Comparison of ENCODE assay signal across 23 cellular contexts in genomic region chr15:56839099-56839498, GRCh38.
DNase-seq lines count a peak whose midpoint lies in the region; ATAC-seq, FAIRE-seq and TF ChIP-seq lines count a peak whose summit lies in the region.
"Had no signal": no experiment of that assay in that cellular context is flagged by ENCODE, and none has a peak within 500 bp of the region (broad histone marks: within the 10 kb centered on the region; RNA-seq: fewer than 3 reads in every experiment).

No MANE protein-coding gene starts in this region.

- FAIRE-seq in K562 (lab: Jason Lieb, UNC), result no peak
- FAIRE-seq: G401.6, HTR-8/SVneo had no signal

- no peak for TF ChIP-seq CTCF in DOHH2 (IDR thresholded peaks at IDR 0.05; ENCODE audit: low read depth, low read length, poor library complexity, severe bottlenecking)
- TF ChIP-seq CTCF in OCI-LY7 (conservative IDR thresholded peaks at IDR 0.05; ENCODE audit: low read length), result no peak
- no peak for TF ChIP-seq CTCF in K562 (IDR thresholded peaks at IDR 0.05 in 2 of 3, conservative IDR thresholded peaks at IDR 0.05 in 1 of 3; ENCODE audit: insufficient read depth in 2 of 3, low read depth in 1 of 3, low read length in 3 of 3)
- no peak for TF ChIP-seq CTCF in Peyer's patch (IDR thresholded peaks at IDR 0.05)
- no peak for TF ChIP-seq CTCF in prostate gland (IDR thresholded peaks at IDR 0.05)

- DNase-seq in Jurkat, Clone E6-1 (ENCODE audit: low read depth, low spot score), result peak; percentile 60
- no peak for DNase-seq in OCI-LY7 (ENCODE audit: low spot score)
- no peak for DNase-seq in K562 (ENCODE audit: extremely low read depth in 1 of 4, low spot score in 3 of 4)
- no peak for DNase-seq in Peyer's patch
- DNase-seq in prostate gland (ENCODE audit: low spot score), result no peak
- DNase-seq: ACHN; Caco-2; CD4-positive, alpha-beta memory T cell; DMS 273 treated with DMSO at 0.1 percent for 48 hours; H7; Kasumi-1; NCI-H1417; NCI-H1694 treated with DMSO at 0.1 percent for 48 hours; NCI-H446; NCI-H526; SJCRH30; T-cell had no signal

- no peak overlapping the region for H3K9ac ChIP-seq in K562 (ENCODE audit: insufficient read depth in 1 of 2, low read depth in 2 of 2, low read length in 2 of 2)
- H3K9ac ChIP-seq: BLaER1 treated with 17β-estradiol and CSF1 and Interleukin-3, amounts not matched to agents 10 nM and 100 nM had no signal

- H3K27me3 ChIP-seq in DOHH2 (ENCODE audit: control insufficient read depth, low read length) (no peaks in the 10 kb centered on the region), K562 (ENCODE audit: control insufficient read depth in 2 of 2, insufficient read depth in 2 of 2, low read length in 2 of 2) (peaks cover 0 to 4% of the 10 kb centered on the region in 2 experiments; a peak in 1 of 5 replicates), Peyer's patch (no peaks in the 10 kb centered on the region), prostate gland (replicated peaks; ENCODE audit: insufficient read depth) (no peaks in the 10 kb centered on the region)
- H3K27me3 ChIP-seq: BLaER1 treated with 17β-estradiol and CSF1 and Interleukin-3, amounts not matched to agents 10 nM and 100 nM; SJCRH30 had no signal

- H3K79me2 ChIP-seq in DOHH2 (ENCODE audit: control insufficient read depth, low read length), result no peaks in the 10 kb centered on the region
- no peaks in the 10 kb centered on the region for H3K79me2 ChIP-seq in OCI-LY7 (ENCODE audit: insufficient read depth, low read depth, low read length)
- H3K79me2 ChIP-seq in K562 (ENCODE audit: control insufficient read depth, insufficient read depth, low read length), result no peaks in the 10 kb centered on the region

- H2AFZ ChIP-seq in OCI-LY7 (ENCODE audit: low read length), result peak overlapping the region; percentile 40; the same call in 1 of the 2 replicates
- no peak overlapping the region for H2AFZ ChIP-seq in K562 (ENCODE audit: low read depth, low read length)

- H4K20me1 ChIP-seq in DOHH2 (ENCODE audit: control insufficient read depth, insufficient read depth, low read depth, low read length), result no peaks in the 10 kb centered on the region
- no peaks in the 10 kb centered on the region for H4K20me1 ChIP-seq in OCI-LY7 (ENCODE audit: insufficient read depth, low read length)
- no peaks in the 10 kb centered on the region for H4K20me1 ChIP-seq in K562 (replicated peaks; ENCODE audit: control insufficient read depth, insufficient read depth, low read length)
- H4K20me1 ChIP-seq: BLaER1 treated with 17β-estradiol and CSF1 and Interleukin-3, amounts not matched to agents 10 nM and 100 nM had no signal

- TF ChIP-seq POLR2A in K562 (conservative IDR thresholded peaks at IDR 0.05) (no peak), Peyer's patch (IDR thresholded peaks at IDR 0.05) (no peak), prostate gland (IDR thresholded peaks at IDR 0.05) (no peak)

- no peak for TF ChIP-seq EP300 in K562 (IDR thresholded peaks at IDR 0.05; ENCODE audit: low read length)

- no peak for ATAC-seq in K562
- ATAC-seq in HG03354 (IDR thresholded peaks at IDR 0.05; ENCODE audit: poor library complexity, severe bottlenecking, unreplicated experiment), result no peak
- ATAC-seq: Panc1, T-cell had no signal

- H3K9me2 ChIP-seq in DOHH2 (replicated peaks; ENCODE audit: control insufficient read depth, low read length) (no peaks in the 10 kb centered on the region), OCI-LY7 (ENCODE audit: insufficient read depth, low read length) (no peaks in the 10 kb centered on the region)

- H3K4me3 ChIP-seq in DOHH2 (ENCODE audit: low read length) (no peak overlapping the region), OCI-LY7 (ENCODE audit: low read depth, low read length, poor library complexity, severe bottlenecking) (no peak overlapping the region), K562 (no peak overlapping the region), Peyer's patch (no peak overlapping the region), prostate gland (no peak overlapping the region)
- no peak overlapping the region for H3K4me3 ChIP-seq in Jurkat, Clone E6-1 (ENCODE audit: low read length)
- H3K4me3 ChIP-seq: BLaER1 treated with 17β-estradiol and CSF1 and Interleukin-3, amounts not matched to agents 10 nM and 100 nM; SJCRH30 had no signal

- WGBS in K562 (ENCODE audit: insufficient coverage, low coverage, missing lambda C conversion rate), result 14% methylated on average over 5 of the region's 5 CpGs
- WGBS in prostate gland, result 74% methylated on average over 5 of the region's 5 CpGs

- CTCF ChIA-PET in OCI-LY7 (lab: Charles Lee; ENCODE audit: unreplicated experiment) (no interaction called here), K562 (lab: Yijun Ruan, JAX; ENCODE audit: low intra/inter-chr PET ratio) (no interaction called here)

- peak overlapping the region; percentile 88 for H3K27ac ChIP-seq in DOHH2 (ENCODE audit: low read depth, low read length)
- H3K27ac ChIP-seq in OCI-LY7 (ENCODE audit: low read depth, low read length, poor library complexity, severe bottlenecking), result no peak overlapping the region
- H3K27ac ChIP-seq in K562 (ENCODE audit: extremely low read depth, low read depth, low read length), result no peak overlapping the region
- no peak overlapping the region for H3K27ac ChIP-seq in Peyer's patch
- no peak overlapping the region for H3K27ac ChIP-seq in prostate gland
- H3K27ac ChIP-seq: BLaER1 treated with 17β-estradiol and CSF1 and Interleukin-3, amounts not matched to agents 10 nM and 100 nM; SJCRH30 had no signal

- H3K36me3 ChIP-seq in DOHH2 (ENCODE audit: control insufficient read depth, low read length) (peaks cover 8% of the 10 kb centered on the region), OCI-LY7 (ENCODE audit: insufficient read depth, low read length) (no peaks in the 10 kb centered on the region), K562 (ENCODE audit: control insufficient read depth, insufficient read depth, low read length) (no peaks in the 10 kb centered on the region), Peyer's patch (no peaks in the 10 kb centered on the region), prostate gland (no peaks in the 10 kb centered on the region)
- H3K36me3 ChIP-seq: BLaER1 treated with 17β-estradiol and CSF1 and Interleukin-3, amounts not matched to agents 10 nM and 100 nM; SJCRH30 had no signal

- POLR2A ChIA-PET in OCI-LY7 (lab: Charles Lee), result interaction anchor here (0.7 to 1.4 kb wide), 3 partner anchors 14 to 54 kb away, joined by 3 to 4 read pairs (median 3); no protein-coding TSS in a partner anchor
- POLR2A ChIA-PET in K562 (lab: Yijun Ruan, JAX), result no interaction called here

- H3F3A ChIP-seq in DOHH2 (ENCODE audit: control insufficient read depth, insufficient read depth), result peaks cover 15% of the 10 kb centered on the region

- BruUV-seq in OCI-LY7 (replicated peaks; lab: Mats Ljungman, UMichigan) (no TSS peak), K562 (replicated peaks; lab: Mats Ljungman, UMichigan) (no TSS peak)

- H3K4me1 ChIP-seq in DOHH2 (ENCODE audit: control insufficient read depth, low read length), result peaks cover 73% of the 10 kb centered on the region
- peaks cover 17% of the 10 kb centered on the region for H3K4me1 ChIP-seq in OCI-LY7 (ENCODE audit: insufficient read depth, low read length, poor library complexity, severe bottlenecking)
- H3K4me1 ChIP-seq in K562 (replicated peaks in 1 of 2; ENCODE audit: control insufficient read depth in 2 of 2, insufficient read depth in 2 of 2, low read length in 2 of 2), result peaks cover 0 to 4% of the 10 kb centered on the region in 2 experiments; a peak in 1 of 5 replicates
- H3K4me1 ChIP-seq in Peyer's patch, result no peaks in the 10 kb centered on the region
- H3K4me1 ChIP-seq in prostate gland (replicated peaks), result no peaks in the 10 kb centered on the region
- H3K4me1 ChIP-seq: Caco-2 had no signal

- in situ Hi-C loops in K562 (cut with MboI), result no loop called here

- TF ChIP-seq RAD21 in K562 (CRISPR knock-in tag; conservative IDR thresholded peaks at IDR 0.05 in 1 of 2, IDR thresholded peaks at IDR 0.05 in 1 of 2), result no peak

- H3K9me1 ChIP-seq in K562 (ENCODE audit: control insufficient read depth, insufficient read depth, low read length), result no peaks in the 10 kb centered on the region

- intact Hi-C loops in OCI-LY7 (cut with micrococcal nuclease; ENCODE audit: unreplicated experiment) (no loop called here), K562 (cut with micrococcal nuclease) (no loop called here), prostate gland (cut with DNase I) (no loop called here)

- H3K9me3 ChIP-seq in DOHH2 (ENCODE audit: control insufficient read depth, insufficient read depth, low read length) (peaks cover 19% of the 10 kb centered on the region; the same call in 1 of the 2 replicates), OCI-LY7 (ENCODE audit: low read length) (no peaks in the 10 kb centered on the region), K562 (replicated peaks; ENCODE audit: control insufficient read depth, insufficient read depth, low read depth, low read length) (no peaks in the 10 kb centered on the region), Peyer's patch (no peaks in the 10 kb centered on the region), prostate gland (no peaks in the 10 kb centered on the region)
- H3K9me3 ChIP-seq: Caco-2 had no signal

- H3K4me2 ChIP-seq in DOHH2 (ENCODE audit: low read length), result peak overlapping the region; percentile 68; the same call in 1 of the 2 replicates
- H3K4me2 ChIP-seq in OCI-LY7 (ENCODE audit: low read length), result peak overlapping the region; percentile 12; the same call in 1 of the 2 replicates
- H3K4me2 ChIP-seq in K562 (ENCODE audit: insufficient read depth, low read length), result no peak overlapping the region

TF ChIP-seq in K562, 482 proteins besides CTCF, POLR2A, EP300 and RAD21:
- TF ChIP-seq CREM (IDR thresholded peaks at IDR 0.05; ENCODE audit: low read depth), result no peak
- TF ChIP-seq PKNOX1 (IDR thresholded peaks at IDR 0.05), result peak; percentile 33; the same call in 1 of the 2 replicates
TF ChIP-seq in K562: peak in this region for 1.
